8 cellular contexts compared by ENCODE assay signal in the genomic region with DNA sequence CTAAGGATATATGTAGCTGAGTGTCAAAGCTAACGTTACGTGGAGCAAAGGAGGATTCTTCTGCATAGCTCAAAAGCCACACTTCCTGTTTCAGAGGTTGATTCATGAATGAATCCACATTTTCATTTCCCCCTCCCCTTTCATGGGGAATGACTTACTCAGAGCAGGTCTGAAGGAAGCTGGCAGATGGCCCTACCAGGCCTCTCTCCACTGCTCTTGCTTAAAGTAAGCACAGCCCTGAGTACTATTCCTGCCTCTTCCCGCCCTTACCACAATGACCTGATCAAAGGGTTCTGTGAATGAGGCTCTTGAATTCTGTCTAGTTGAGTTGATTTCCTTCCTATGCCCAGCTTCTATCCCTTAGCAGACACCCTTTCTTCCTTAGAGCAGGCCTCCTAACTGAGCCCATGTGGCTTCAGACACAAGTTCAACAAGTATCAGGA. TPM values are rescaled to one million over a fixed set of nuclear protein-coding genes. Genes with fewer than 3 reads are reported as not detected.
DNase-seq lines count a peak whose midpoint lies in the region; ATAC-seq and TF ChIP-seq lines count a peak whose summit lies in the region.

No MANE protein-coding gene starts in this region.

- no peak overlapping the region for H3K9ac ChIP-seq in colonic mucosa (ENCODE audit: low read depth in 2 of 2, low read length in 2 of 2)

- H3K9me3 ChIP-seq in A673 (ENCODE audit: low read depth, low read length, poor library complexity, severe bottlenecking), result no peaks in the 10 kb centered on the region
- H3K9me3 ChIP-seq in colonic mucosa, result no peaks in the 10 kb centered on the region

- no peaks in the 10 kb centered on the region for H3K27me3 ChIP-seq in A673 (replicated peaks; ENCODE audit: insufficient read depth, low read depth, low read length, poor library complexity)
- H3K27me3 ChIP-seq in colonic mucosa, result no peaks in the 10 kb centered on the region

- ATAC-seq in GM18511 (IDR thresholded peaks at IDR 0.05; ENCODE audit: unreplicated experiment) (peak; percentile 46), HG03196 (IDR thresholded peaks at IDR 0.05; ENCODE audit: unreplicated experiment) (no peak), HG03565 (IDR thresholded peaks at IDR 0.05; ENCODE audit: unreplicated experiment) (no peak), HG02852 (IDR thresholded peaks at IDR 0.05; ENCODE audit: unreplicated experiment) (no peak)

- POLR2A ChIA-PET in A673 (lab: Charles Lee; ENCODE audit: low non-redundant PET), result no interaction called here

- no TSS peak for BruUV-seq in A673 (replicated peaks; lab: Mats Ljungman, UMichigan)

- H3K4me3 ChIP-seq in A673 (ENCODE audit: low read depth, low read length, poor library complexity, severe bottlenecking) (no peak overlapping the region), foreskin fibroblast (ENCODE audit: low read depth in 1 of 2, low read length in 2 of 2) (no peak overlapping the region), colonic mucosa (no peak overlapping the region)

- CTCF ChIA-PET in A673 (lab: Charles Lee), result interaction anchor here (1.6 kb wide), 1 partner anchor 11 kb away, joined by 3 read pairs; no protein-coding TSS in a partner anchor

- in situ Hi-C loops in SK-MEL-5 (cut with HindIII; ENCODE audit: low pct_unique_long_range_greater_than_20kb, low sequenced_read_pairs), result no loop called here

- peak; percentile 35 for DNase-seq in A673 (ENCODE audit: low spot score)
- peak; percentile 30 for DNase-seq in SK-MEL-5 (ENCODE audit: low read depth, low spot score)
- DNase-seq in foreskin fibroblast, result peak; percentile 92 to 96
- DNase-seq in colonic mucosa, result no peak

- no peak overlapping the region for H3K27ac ChIP-seq in A673 (ENCODE audit: low read depth, low read length, poor library complexity, severe bottlenecking)
- no peak overlapping the region for H3K27ac ChIP-seq in colonic mucosa

- no peaks in the 10 kb centered on the region for H3K4me1 ChIP-seq in A673 (ENCODE audit: insufficient read depth, low read length, poor library complexity, severe bottlenecking)
- H3K4me1 ChIP-seq in colonic mucosa, result no peaks in the 10 kb centered on the region

- TF ChIP-seq CTCF in A673 (conservative IDR thresholded peaks at IDR 0.05; ENCODE audit: low read depth, low read length) (no peak), foreskin fibroblast (IDR thresholded peaks at IDR 0.05; ENCODE audit: low read depth, low read length) (no peak), colonic mucosa (IDR thresholded peaks at IDR 0.05) (no peak)

- intact Hi-C loops in A673 (cut with micrococcal nuclease; ENCODE audit: unreplicated experiment) (no loop called here), colonic mucosa (cut with DNase I) (no loop called here)

- no peaks in the 10 kb centered on the region for H3K36me3 ChIP-seq in A673 (ENCODE audit: insufficient read depth, low read length, poor library complexity, severe bottlenecking)
- H3K36me3 ChIP-seq in colonic mucosa, result no peaks in the 10 kb centered on the region

RNA-seq across cellular contexts. Expression of gene IGIP, which starts 6.3 kb away (rescaled TPM):
- 2.5 and 2.7 TPM in 2 replicates for total RNA-seq in A673 (2021)
- total RNA-seq in SK-MEL-5 (2014; rRNA removed; shearing (Covaris generic)), result 1.9 and 2.0 TPM in 2 replicates
- polyA plus RNA-seq in SK-MEL-5 (2015; cell fraction: cytosol; rRNA removed), result 1.5 and 1.6 TPM in 2 replicates
- 13.3 and 14.3 TPM in 2 replicates for polyA plus RNA-seq in SK-MEL-5 (2015; cell fraction: nucleus; rRNA removed)
- total RNA-seq in colonic mucosa, result 1 to 10 TPM; 7.8 to 9.5 TPM

RNA-seq across cellular contexts. Expression of gene PURA, which starts 18.1 kb away (rescaled TPM):
- total RNA-seq in A673 (2021), result 9.5 and 12.3 TPM in 2 replicates
- total RNA-seq in SK-MEL-5 (2014; rRNA removed; shearing (Covaris generic)), result 8.0 and 9.6 TPM in 2 replicates
- 4.6 and 5.4 TPM in 2 replicates for polyA plus RNA-seq in SK-MEL-5 (2015; cell fraction: cytosol; rRNA removed)
- 9.4 and 9.8 TPM in 2 replicates for polyA plus RNA-seq in SK-MEL-5 (2015; cell fraction: nucleus; rRNA removed)
- total RNA-seq in colonic mucosa, result 10 to 100 TPM; 20.5 to 21.6 TPM

RNA-seq across cellular contexts. Expression of gene CYSTM1, which starts 43.0 kb away (rescaled TPM):
- total RNA-seq in A673 (2021), result 33.3 and 35.5 TPM in 2 replicates
- total RNA-seq in SK-MEL-5 (2014; rRNA removed; shearing (Covaris generic)), result 182 and 186 TPM in 2 replicates
- polyA plus RNA-seq in SK-MEL-5 (2015; cell fraction: cytosol; rRNA removed), result 175 and 190 TPM in 2 replicates
- polyA plus RNA-seq in SK-MEL-5 (2015; cell fraction: nucleus; rRNA removed), result 14.5 and 28.8 TPM in 2 replicates
- 100 to 1,000 TPM; 205 TPM for total RNA-seq in colonic mucosa
